Comparison of ENCODE assay signal across 14 cellular contexts in the genomic region with DNA sequence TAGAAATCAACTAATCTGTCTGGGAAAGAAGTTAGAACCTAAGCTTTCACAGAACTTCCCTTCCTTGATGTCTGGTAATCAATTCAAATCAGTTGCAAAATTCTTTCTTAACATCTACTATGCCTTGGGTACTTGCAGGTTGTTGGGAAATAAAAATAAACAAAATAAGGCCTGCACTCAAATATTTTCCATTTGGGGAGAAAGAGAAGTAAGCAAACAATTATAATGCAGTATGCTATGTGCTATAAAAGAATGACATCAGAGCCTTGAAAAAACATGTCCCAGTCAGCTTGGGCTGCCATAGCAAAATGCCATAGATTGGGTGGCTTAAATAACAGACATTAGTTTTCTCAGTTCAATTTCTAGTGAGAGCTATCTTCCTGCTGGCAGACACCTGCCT.
A peak's percentile ranks its signal among the peaks of the same experiment; 100 is the strongest.
DNase-seq lines count a peak whose midpoint lies in the region; ATAC-seq and TF ChIP-seq lines count a peak whose summit lies in the region.
"Had no signal": no experiment of that assay in that cellular context is flagged by ENCODE, and none has a peak within 500 bp of the region (broad histone marks: within the 10 kb centered on the region; RNA-seq: fewer than 3 reads in every experiment).

No MANE protein-coding gene starts in this region.

- peak overlapping the region; percentile 39; the same call in 1 of the 2 replicates for H2AFZ ChIP-seq in DND-41 (ENCODE audit: low read depth, low read length)
- H2AFZ ChIP-seq in hepatocyte, result no peak overlapping the region
- peak overlapping the region; percentile 30 for H2AFZ ChIP-seq in parathyroid adenoma

- H3K9me3 ChIP-seq in DND-41 (ENCODE audit: insufficient read depth, low read length, severe bottlenecking) (no peaks in the 10 kb centered on the region), hepatocyte (ENCODE audit: low read depth) (no peaks in the 10 kb centered on the region), parathyroid adenoma (ENCODE audit: control insufficient read depth, low read length) (no peaks in the 10 kb centered on the region)

- peaks cover 1 to 6% of the 10 kb centered on the region in 2 donors for H3K4me1 Mint-ChIP-seq in stimulated activated naive B cell treated with anti-CD40 and anti-IgM and Interleukin-4, amounts not matched to agents 10 μg/mL and 1 μg/mL and 100 μg/mL, for 72 hours
- H3K4me1 Mint-ChIP-seq: CD14-positive monocyte had no signal

- H3K9ac ChIP-seq in DND-41 (ENCODE audit: low read depth, low read length), result no peak overlapping the region
- H3K9ac ChIP-seq in parathyroid adenoma, result no peak overlapping the region

- ATAC-seq in DND-41 (ENCODE audit: insufficient read depth, low read depth), result no peak
- no peak for ATAC-seq in GM21381 (IDR thresholded peaks at IDR 0.05; ENCODE audit: unreplicated experiment)
- no peak for ATAC-seq in stimulated activated naive B cell treated with anti-CD40 and anti-IgM and Interleukin-4, amounts not matched to agents 10 μg/mL and 1 μg/mL and 100 μg/mL, for 72 hours (replicated peaks)
- ATAC-seq: CD8-positive, alpha-beta T cell had no signal

- H3K4me3 ChIP-seq in DND-41 (ENCODE audit: low read depth in 1 of 2, low read length in 2 of 2) (no peak overlapping the region), hepatocyte (no peak overlapping the region), parathyroid adenoma (ENCODE audit: low read depth, low read length) (no peak overlapping the region)

- H3K79me2 ChIP-seq in DND-41 (ENCODE audit: insufficient read depth, low read length) (no peaks in the 10 kb centered on the region), hepatocyte (no peaks in the 10 kb centered on the region), parathyroid adenoma (no peaks in the 10 kb centered on the region)

- no peaks in the 10 kb centered on the region for H4K20me1 ChIP-seq in DND-41 (ENCODE audit: insufficient read depth, low read length)
- no peaks in the 10 kb centered on the region for H4K20me1 ChIP-seq in hepatocyte (ENCODE audit: insufficient read depth, poor library complexity, severe bottlenecking)

- H3K4me2 ChIP-seq in DND-41 (ENCODE audit: insufficient read depth, low read length) (no peak overlapping the region), hepatocyte (no peak overlapping the region), parathyroid adenoma (ENCODE audit: low read length) (no peak overlapping the region)

- H3K27ac ChIP-seq in DND-41 (ENCODE audit: low read length), result no peak overlapping the region
- H3K27ac ChIP-seq in hepatocyte, result peak overlapping the region; percentile 19
- H3K27ac ChIP-seq in parathyroid adenoma, result no peak overlapping the region
- H3K27ac ChIP-seq: 22Rv1 had no signal

- H3K4me1 ChIP-seq in DND-41 (ENCODE audit: insufficient read depth, low read length) (no peaks in the 10 kb centered on the region), hepatocyte (ENCODE audit: insufficient read depth) (no peaks in the 10 kb centered on the region), parathyroid adenoma (peaks cover 5% of the 10 kb centered on the region)

- H3K36me3 ChIP-seq in DND-41 (ENCODE audit: insufficient read depth, low read length) (no peaks in the 10 kb centered on the region), hepatocyte (replicated peaks; ENCODE audit: insufficient read depth, low read depth) (no peaks in the 10 kb centered on the region), parathyroid adenoma (ENCODE audit: control insufficient read depth, insufficient read depth, low read length) (no peaks in the 10 kb centered on the region)

- TF ChIP-seq CTCF in DND-41 (IDR thresholded peaks at IDR 0.05; ENCODE audit: borderline replicate concordance, extremely low read depth, low read length, poor library complexity, severe bottlenecking) (no peak), hepatocyte (IDR thresholded peaks at IDR 0.05; ENCODE audit: poor library complexity) (no peak), parathyroid adenoma (IDR thresholded peaks at IDR 0.05) (no peak)

- H3K27me3 Mint-ChIP-seq in stimulated activated naive B cell treated with anti-CD40 and anti-IgM and Interleukin-4, amounts not matched to agents 10 μg/mL and 1 μg/mL and 100 μg/mL, for 72 hours, result peaks cover 6 to 12% of the 10 kb centered on the region in 2 donors

- H3K27me3 ChIP-seq in DND-41 (ENCODE audit: insufficient read depth, low read length, poor library complexity), result no peaks in the 10 kb centered on the region
- H3K27me3 ChIP-seq in hepatocyte, result no peaks in the 10 kb centered on the region
- no peaks in the 10 kb centered on the region for H3K27me3 ChIP-seq in parathyroid adenoma (ENCODE audit: control insufficient read depth, insufficient read depth, low read length)

- no peaks in the 10 kb centered on the region for H3K36me3 Mint-ChIP-seq in stimulated activated naive B cell treated with anti-CD40 and anti-IgM and Interleukin-4, amounts not matched to agents 10 μg/mL and 1 μg/mL and 100 μg/mL, for 72 hours
- H3K36me3 Mint-ChIP-seq: CD14-positive monocyte; CD8-positive, alpha-beta T cell had no signal

- H3K9me2 ChIP-seq in hepatocyte (replicated peaks; ENCODE audit: insufficient read depth), result no peaks in the 10 kb centered on the region

- H3K4me3 Mint-ChIP-seq in stimulated activated naive B cell treated with anti-CD40 and anti-IgM and Interleukin-4, amounts not matched to agents 10 μg/mL and 1 μg/mL and 100 μg/mL, for 72 hours, result no peak overlapping the region
- H3K4me3 Mint-ChIP-seq: CD14-positive monocyte; CD8-positive, alpha-beta T cell; HFFc6 had no signal

- no peaks in the 10 kb centered on the region for H3K9me3 Mint-ChIP-seq in stimulated activated naive B cell treated with anti-CD40 and anti-IgM and Interleukin-4, amounts not matched to agents 10 μg/mL and 1 μg/mL and 100 μg/mL, for 72 hours
- H3K9me3 Mint-ChIP-seq: CD8-positive, alpha-beta T cell; HFFc6 had no signal

- H3K27ac Mint-ChIP-seq in stimulated activated naive B cell treated with anti-CD40 and anti-IgM and Interleukin-4, amounts not matched to agents 10 μg/mL and 1 μg/mL and 100 μg/mL, for 72 hours, result no peak overlapping the region
- H3K27ac Mint-ChIP-seq: CD14-positive monocyte; CD8-positive, alpha-beta T cell; HFFc6 had no signal

- peak; percentile 27 for DNase-seq in DMS53 (lab: John Stamatoyannopoulos, UW)
- no peak for DNase-seq in DMS53 treated with DMSO at 0.1 percent for 48 hours (lab: John Stamatoyannopoulos, UW; ENCODE audit: unreplicated experiment)
- no peak for DNase-seq in DND-41
- DNase-seq in hepatocyte (ENCODE audit: low spot score), result no peak
- DNase-seq in stimulated activated naive B cell treated with anti-CD40 and anti-IgM and Interleukin-4, amounts not matched to agents 10 μg/mL and 1 μg/mL and 100 μg/mL, for 72 hours, result no peak
- DNase-seq: CD8-positive, alpha-beta T cell; COR-L47; DMS153; HCEC 1CT; HFFc6 had no signal
